18 cellular contexts compared by ENCODE assay signal in genomic region chr15:34999906-35000305, GRCh38. TPM values are rescaled to one million over a fixed set of nuclear protein-coding genes. Genes with fewer than 3 reads are reported as not detected.
DNase-seq lines count a peak whose midpoint lies in the region; ATAC-seq and TF ChIP-seq lines count a peak whose summit lies in the region.
"Had no signal": no experiment of that assay in that cellular context is flagged by ENCODE, and none has a peak within 500 bp of the region (broad histone marks: within the 10 kb centered on the region; RNA-seq: fewer than 3 reads in every experiment).

No MANE protein-coding gene starts in this region.

- H3K4me1 ChIP-seq in CD4-positive, alpha-beta memory T cell (ENCODE audit: insufficient read depth, low read length): no peaks in the 10 kb centered on the region
- H3K4me1 ChIP-seq in testis: no peaks in the 10 kb centered on the region
- H3K4me1 ChIP-seq in right cardiac atrium (ENCODE audit: control insufficient read depth, insufficient read depth, low read length): no peaks in the 10 kb centered on the region
- H3K4me1 ChIP-seq: Peyer's patch had no signal

- peak overlapping the region; percentile 83 for H3K27ac ChIP-seq in RWPE1
- no peak overlapping the region for H3K27ac ChIP-seq in CD4-positive, alpha-beta memory T cell (ENCODE audit: low read depth, low read length)
- no peak overlapping the region for H3K27ac ChIP-seq in testis
- H3K27ac ChIP-seq in right cardiac atrium (ENCODE audit: low read length): no peak overlapping the region
- H3K27ac ChIP-seq: BLaER1 treated with 17β-estradiol and CSF1 and Interleukin-3, amounts not matched to agents 10 nM and 100 nM; KMS-11; Peyer's patch had no signal

- H3K36me3 Mint-ChIP-seq in CD4-positive, alpha-beta memory T cell: no peaks in the 10 kb centered on the region

- TF ChIP-seq POLR2A in testis (IDR thresholded peaks at IDR 0.05): no peak

- no peak overlapping the region for H3K27ac Mint-ChIP-seq in CD4-positive, alpha-beta memory T cell

- no peaks in the 10 kb centered on the region for H3K9me3 ChIP-seq in CD4-positive, alpha-beta memory T cell (ENCODE audit: control insufficient read depth in 1 of 2, low read length in 2 of 2)
- H3K9me3 ChIP-seq in testis: no peaks in the 10 kb centered on the region
- H3K9me3 ChIP-seq in right cardiac atrium (ENCODE audit: control insufficient read depth, low read length): no peaks in the 10 kb centered on the region
- H3K9me3 ChIP-seq: BLaER1 treated with 17β-estradiol and CSF1 and Interleukin-3, amounts not matched to agents 10 nM and 100 nM; Peyer's patch had no signal

- H3K9me3 Mint-ChIP-seq in CD4-positive, alpha-beta memory T cell: no peaks in the 10 kb centered on the region
- H3K9me3 Mint-ChIP-seq: HFFc6 had no signal

- intact Hi-C loops in CD4-positive, alpha-beta memory T cell (cut with micrococcal nuclease): no loop called here
- intact Hi-C loops in testis (cut with DNase I; ENCODE audit: low total_unique reads): no loop called here
- intact Hi-C loops in right cardiac atrium (cut with DNase I): no loop called here

- WGBS in testis, 2 donors: 92 to 96% methylated on average over 7 of the region's 7 CpGs
- 81% methylated on average over 7 of the region's 7 CpGs for WGBS in right cardiac atrium

- H3K27me3 Mint-ChIP-seq in CD4-positive, alpha-beta memory T cell: peaks cover 4 to 5% of the 10 kb centered on the region in 2 donors

- DNase-seq in HCEC 1CT: peak; percentile 14
- no peak for DNase-seq in RWPE1 (ENCODE audit: low spot score)
- peak; percentile 15 for DNase-seq in epithelial cell of esophagus (ENCODE audit: low read depth)
- DNase-seq in CD4-positive, alpha-beta memory T cell: no peak
- no peak for DNase-seq in testis
- no peak for DNase-seq in HK-2 (ENCODE audit: unreplicated experiment)
- DNase-seq in right cardiac atrium: no peak
- DNase-seq: NCI-H1105 treated with DMSO at 0.1 percent for 48 hours, NCI-H187 treated with DMSO at 0.1 percent for 48 hours, NCI-H2171, NCI-H510A, NCI-H82, Peyer's patch, SHP77 treated with DMSO at 0.1 percent for 48 hours had no signal

- no peaks in the 10 kb centered on the region for H3K27me3 ChIP-seq in CD4-positive, alpha-beta memory T cell (ENCODE audit: insufficient read depth, low read length)
- no peaks in the 10 kb centered on the region for H3K27me3 ChIP-seq in testis
- no peaks in the 10 kb centered on the region for H3K27me3 ChIP-seq in right cardiac atrium (ENCODE audit: control insufficient read depth, insufficient read depth)
- H3K27me3 ChIP-seq: BLaER1 treated with 17β-estradiol and CSF1 and Interleukin-3, amounts not matched to agents 10 nM and 100 nM; Peyer's patch had no signal

- CTCF ChIA-PET in RWPE1 (lab: Yijun Ruan, JAX): no interaction called here
- CTCF ChIA-PET in CD4-positive, alpha-beta memory T cell (lab: Charles Lee; ENCODE audit: partially characterized antibody): interaction anchor here (1.2 kb wide), 1 partner anchor 9 kb away, joined by 3 read pairs; no protein-coding TSS in a partner anchor

- POLR2A ChIA-PET in RWPE1 (lab: Yijun Ruan, JAX; ENCODE audit: low non-redundant PET): interaction anchor here (1.0 kb wide), 1 partner anchor 12 kb away, joined by 3 read pairs; the partner anchor contains the start of gene ZNF770
- POLR2A ChIA-PET in CD4-positive, alpha-beta memory T cell (lab: Charles Lee; ENCODE audit: partially characterized antibody): interaction anchor here (1.2 kb wide), 1 partner anchor 11 kb away, joined by 3 read pairs; no protein-coding TSS in a partner anchor

- ATAC-seq in right cardiac atrium: no peak
- ATAC-seq: GM12878 had no signal

- H3K36me3 ChIP-seq in CD4-positive, alpha-beta memory T cell (ENCODE audit: insufficient read depth, low read length): no peaks in the 10 kb centered on the region
- no peaks in the 10 kb centered on the region for H3K36me3 ChIP-seq in testis (ENCODE audit: low read depth, missing control alignments)
- H3K36me3 ChIP-seq: BLaER1 treated with 17β-estradiol and CSF1 and Interleukin-3, amounts not matched to agents 10 nM and 100 nM; Peyer's patch had no signal

- H3K4me3 Mint-ChIP-seq in CD4-positive, alpha-beta memory T cell: no peak overlapping the region
- H3K4me3 Mint-ChIP-seq: HFFc6 had no signal

- peaks cover 0 to 1% (median 0%) of the 10 kb centered on the region in 4 donors for H3K4me1 Mint-ChIP-seq in CD4-positive, alpha-beta memory T cell

- H3K4me3 ChIP-seq in epithelial cell of esophagus (ENCODE audit: low read length) (no peak overlapping the region), testis (no peak overlapping the region), right cardiac atrium (ENCODE audit: low read length) (no peak overlapping the region)
- no peak overlapping the region for H3K4me3 ChIP-seq in CD4-positive, alpha-beta memory T cell (ENCODE audit: low read length in 2 of 2)
- H3K4me3 ChIP-seq: BLaER1 treated with 17β-estradiol and CSF1 and Interleukin-3, amounts not matched to agents 10 nM and 100 nM; GM12878; Peyer's patch had no signal

- TF ChIP-seq CTCF in RWPE1 (conservative IDR thresholded peaks at IDR 0.05; ENCODE audit: low read depth): no peak
- TF ChIP-seq CTCF in epithelial cell of esophagus (IDR thresholded peaks at IDR 0.05; ENCODE audit: insufficient read depth, low read depth, low read length, missing control alignments): no peak
- no peak for TF ChIP-seq CTCF in testis (IDR thresholded peaks at IDR 0.05)

RNA-seq across cellular contexts. Expression of gene ZNF770, which starts 11.8 kb away (rescaled TPM):
- 10 to 100 TPM; 55.8 to 63.5 TPM for total RNA-seq in CD4-positive, alpha-beta memory T cell
- 100 to 1,000 TPM in 1 of 2 donors, 10 to 100 TPM in 1; 69.6 to 101 TPM for polyA plus RNA-seq in CD4-positive, alpha-beta memory T cell
- total RNA-seq in testis (10 to 100 TPM; 27.7 to 30.2 TPM), right cardiac atrium (10 to 100 TPM; 34.4 to 41.7 (median 38.0) TPM)
- polyA plus RNA-seq in testis (ENCODE audit: insufficient read depth, low read depth, low replicate concordance) (17.7 TPM), right cardiac atrium (17.1 TPM)

RNA-seq across cellular contexts. Expression of gene AQR, which starts 30.4 kb away (rescaled TPM):
- total RNA-seq in CD4-positive, alpha-beta memory T cell: 10 to 100 TPM; 42.8 to 47.6 TPM
- polyA plus RNA-seq in CD4-positive, alpha-beta memory T cell: 10 to 100 TPM; 12.9 to 15.9 TPM
- total RNA-seq in testis: 10 to 100 TPM; 37.6 to 38.5 TPM
- polyA plus RNA-seq in testis (ENCODE audit: insufficient read depth, low read depth, low replicate concordance): 39.2 TPM
- total RNA-seq in right cardiac atrium: 10 to 100 TPM; 13.5 to 17.2 (median 14.6) TPM
- polyA plus RNA-seq in right cardiac atrium: 7.4 TPM

Comparison
In these comparisons a context has a peak if more than half of its experiments do, and no peak if none do; other contexts are left out.
1. DNase-seq: peak in HCEC 1CT (single experiment) and epithelial cell of esophagus (single experiment); none in RWPE1 (single experiment), CD4-positive, alpha-beta memory T cell (0 of 5), testis (single experiment), HK-2 (single experiment) and right cardiac atrium (0 of 3).